In the genomic region with DNA sequence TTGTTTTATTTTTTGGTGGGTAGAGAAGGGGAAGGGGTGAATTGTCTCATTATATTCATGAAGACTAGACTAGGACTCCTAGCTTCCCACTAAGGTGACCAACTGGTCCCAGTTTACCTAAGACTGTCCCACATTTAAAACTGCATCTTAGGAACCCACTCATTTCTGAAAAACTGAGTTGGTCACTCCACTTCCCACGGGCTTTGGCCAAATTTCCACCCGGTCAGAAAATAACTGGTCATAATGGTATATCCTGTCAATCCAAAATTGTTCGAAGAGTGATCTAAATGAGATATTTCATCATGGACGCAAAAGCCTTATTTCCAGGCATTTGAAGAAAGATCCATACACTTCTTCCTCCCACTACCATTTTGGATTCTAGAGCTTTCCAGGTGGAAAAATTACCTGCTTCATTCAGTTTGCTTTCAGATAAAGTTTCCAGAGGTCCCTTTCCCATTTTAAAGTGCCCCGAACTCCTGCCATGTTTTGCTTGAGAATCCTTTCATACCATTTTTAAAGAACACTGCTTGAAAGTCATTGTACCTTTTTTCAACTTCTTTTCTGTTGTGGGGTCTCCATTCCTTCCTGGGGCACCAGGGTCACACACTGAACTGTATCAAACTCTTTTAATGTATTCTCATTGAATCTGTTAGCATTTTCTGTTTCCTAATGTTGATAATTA, we compare ENCODE assay signal across 13 cellular contexts. TPM values are rescaled to one million over a fixed set of nuclear protein-coding genes. Genes with fewer than 3 reads are reported as not detected.
DNase-seq lines count a peak whose midpoint lies in the region; ATAC-seq, FAIRE-seq and TF ChIP-seq lines count a peak whose summit lies in the region.
"Had no signal": no experiment of that assay in that cellular context is flagged by ENCODE, and none has a peak within 500 bp of the region (broad histone marks: within the 10 kb centered on the region; RNA-seq: fewer than 3 reads in every experiment).

No MANE protein-coding gene starts in this region.

- no peaks in the 10 kb centered on the region for H3K79me2 ChIP-seq in keratinocyte (ENCODE audit: control insufficient read depth, insufficient read depth, low read length)

- TF ChIP-seq EP300 in sigmoid colon (IDR thresholded peaks at IDR 0.05): no peak

- peak overlapping the region; percentile 27 to 50 for H3K4me3 ChIP-seq in ascending aorta
- peak overlapping the region in 1 of 3 experiments; percentile 39 for H3K4me3 ChIP-seq in keratinocyte (ENCODE audit: control insufficient read depth in 2 of 3, extremely low read depth in 1 of 3, insufficient read depth in 2 of 3, low read depth in 1 of 3, low read length in 3 of 3)
- peak overlapping the region in 1 of 4 donors; percentile 29 for H3K4me3 ChIP-seq in sigmoid colon

- H3K4me2 ChIP-seq in keratinocyte (ENCODE audit: control insufficient read depth, extremely low read depth, insufficient read depth, low read depth, low read length): peak overlapping the region; percentile 94

- H3K36me3 ChIP-seq in ES-I3 (ENCODE audit: insufficient read depth, low read length) (no peaks in the 10 kb centered on the region), ascending aorta (no peaks in the 10 kb centered on the region), keratinocyte (ENCODE audit: control insufficient read depth in 2 of 2, extremely low read depth in 1 of 2, insufficient read depth in 2 of 2, low read length in 2 of 2) (no peaks in the 10 kb centered on the region), sigmoid colon (no peaks in the 10 kb centered on the region)
- H3K36me3 ChIP-seq: suprapubic skin had no signal

- DNase-seq in ascending aorta (ENCODE audit: low spot score in 2 of 2) (no peak), keratinocyte (ENCODE audit: low read depth, low spot score) (no peak), sigmoid colon (peak; percentile 40), DMS79 (lab: John Stamatoyannopoulos, UW) (no peak), cerebellar nuclear complex (lab: John Stamatoyannopoulos, UW) (no peak), cortex of kidney (lab: John Stamatoyannopoulos, UW) (no peak)
- DNase-seq: activated effector memory CD4-positive, alpha-beta T cell treated with anti-CD3 and anti-CD28 coated beads, Interleukin-2, amount 50 U/mL, for 16 hours; naive B cell; stimulated activated CD4-positive, alpha-beta T cell treated with anti-CD3 and anti-CD28 coated beads, Interleukin-4, amount 100 ng/mL, for 24 hours had no signal

- TF ChIP-seq CTCF in ascending aorta (IDR thresholded peaks at IDR 0.05) (no peak), keratinocyte (optimal IDR thresholded peaks at IDR 0.05 in 1 of 3, IDR thresholded peaks at IDR 0.05 in 1 of 3, conservative IDR thresholded peaks at IDR 0.05 in 1 of 3; ENCODE audit: extremely low read depth in 1 of 3, insufficient read depth in 2 of 3, low read length in 3 of 3) (no peak), sigmoid colon (IDR thresholded peaks at IDR 0.05) (no peak)

- peak overlapping the region; percentile 98 to 99 for H3K27ac ChIP-seq in ascending aorta
- peak overlapping the region; percentile 72 for H3K27ac ChIP-seq in keratinocyte (ENCODE audit: control insufficient read depth, insufficient read depth, low read length)
- H3K27ac ChIP-seq in sigmoid colon: peak overlapping the region; percentile 78 to 98 (median 89)

- H3K9me3 ChIP-seq in ES-I3 (ENCODE audit: control insufficient read depth, insufficient read depth, low read length): no peaks in the 10 kb centered on the region
- no peaks in the 10 kb centered on the region for H3K9me3 ChIP-seq in ascending aorta
- H3K9me3 ChIP-seq in keratinocyte (ENCODE audit: control insufficient read depth, low read depth, low read length): no peaks in the 10 kb centered on the region
- H3K9me3 ChIP-seq in sigmoid colon: no peaks in the 10 kb centered on the region
- H3K9me3 ChIP-seq: suprapubic skin had no signal

- peaks cover 19% of the 10 kb centered on the region for H3K4me1 ChIP-seq in ES-I3 (ENCODE audit: insufficient read depth, low read length)
- H3K4me1 ChIP-seq in ascending aorta: peaks cover 23 to 48% of the 10 kb centered on the region in 2 donors
- peaks cover 40% of the 10 kb centered on the region for H3K4me1 ChIP-seq in keratinocyte (ENCODE audit: control insufficient read depth, extremely low read depth, insufficient read depth, low read length)
- peaks cover 0 to 63% (median 60%) of the 10 kb centered on the region in 4 donors for H3K4me1 ChIP-seq in sigmoid colon

- no peak for FAIRE-seq in keratinocyte (lab: Jason Lieb, UNC)

- H3K9ac ChIP-seq in ES-I3 (ENCODE audit: low read depth, low read length) (0 out of 2 replicates have a peak overlapping the region, but pooled peaks have one; percentile 50), keratinocyte (ENCODE audit: control insufficient read depth, extremely low read depth, insufficient read depth, low read length) (peak overlapping the region; percentile 58)

- intact Hi-C loops in ascending aorta (cut with DNase I) (loop anchor here (1.0 to 5.0 kb wide), 4 partner anchors 24 to 219 kb away; no protein-coding TSS in a partner anchor), sigmoid colon (cut with DNase I) (loop anchor here (5.0 to 10.0 kb wide), 3 partner anchors 103 to 405 kb away; no protein-coding TSS in a partner anchor)

- H3K27me3 ChIP-seq in ascending aorta (no peaks in the 10 kb centered on the region), keratinocyte (ENCODE audit: control insufficient read depth, extremely low read depth, insufficient read depth, low read length) (peaks cover 12% of the 10 kb centered on the region), sigmoid colon (peaks cover 0 to 20% (median 0%) of the 10 kb centered on the region in 3 donors)

- TF ChIP-seq POLR2A in sigmoid colon (IDR thresholded peaks at IDR 0.05): no peak

- dilution Hi-C loops in keratinocyte (cut with MboI; ENCODE audit: extremely low pct_ligation_motif_present, low sequenced_read_pairs): no loop called here

- WGBS in sigmoid colon, 2 donors: 91 to 93% methylated on average over 5 of the region's 5 CpGs

- H2AFZ ChIP-seq in keratinocyte (ENCODE audit: control insufficient read depth, low read length): no peak overlapping the region

- no peak for ATAC-seq in GM21825 (IDR thresholded peaks at IDR 0.05; ENCODE audit: unreplicated experiment)
- ATAC-seq: activated CD4-positive, CD25-positive, alpha-beta regulatory T cell treated with anti-CD3 and anti-CD28 coated beads, Interleukin-2, amount 50 U/mL, for 24 hours had no signal

- no peaks in the 10 kb centered on the region for H4K20me1 ChIP-seq in keratinocyte (ENCODE audit: control insufficient read depth, extremely low read depth, insufficient read depth, low read length)

- no peaks in the 10 kb centered on the region for H3K9me1 ChIP-seq in keratinocyte (ENCODE audit: control insufficient read depth, extremely low read depth, insufficient read depth, low read length)

RNA-seq across cellular contexts. Expression of gene ZFHX3, which starts 21.8 kb away (rescaled TPM):
- total RNA-seq in ascending aorta (34.8 TPM), sigmoid colon (10 to 100 TPM; 17.8 to 38.8 (median 19.1) TPM)
- polyA plus RNA-seq in keratinocyte (0.75 to 1.4 TPM (median 1.2 TPM) in 3 replicates), sigmoid colon (1 to 10 TPM in 2 of 3 donors, under 1 TPM in 1; 0.69 to 4.3 (median 1.2) TPM)
- polyA plus RNA-seq in keratinocyte (2011; ENCODE audit: low read depth): 3.3 TPM
- polyA plus RNA-seq in keratinocyte (2011; cell fraction: cytosol; rRNA removed): 1.1 and 1.3 TPM in 2 replicates
- 5.2 TPM in 2 replicates for polyA plus RNA-seq in keratinocyte (2011; cell fraction: nucleus; rRNA removed)
- 2.7 and 3.2 TPM in 2 replicates for polyA plus RNA-seq in keratinocyte (2012; ENCODE audit: low replicate concordance)
- 3.6 to 9.0 TPM (median 4.0 TPM) in 3 replicates for polyA minus RNA-seq in keratinocyte
- 4.4 TPM for polyA minus RNA-seq in keratinocyte (2011; cell fraction: cytosol; rRNA and poly(A)+ RNA removed)
- 7.0 and 9.5 TPM in 2 replicates for polyA minus RNA-seq in keratinocyte (2011; cell fraction: nucleus; rRNA and poly(A)+ RNA removed)
